8 cellular contexts compared by ENCODE assay signal in genomic region chr4:169314906-169315305, GRCh38. TPM values are rescaled to one million over a fixed set of nuclear protein-coding genes. Genes with fewer than 3 reads are reported as not detected.
DNase-seq lines count a peak whose midpoint lies in the region; ATAC-seq and TF ChIP-seq lines count a peak whose summit lies in the region.

No MANE protein-coding gene starts in this region.

- H3K4me3 ChIP-seq in heart right ventricle: peak overlapping the region in 1 of 10 donors; percentile 8

- no peaks in the 10 kb centered on the region for H3K27me3 ChIP-seq in heart right ventricle

- H3K4me1 ChIP-seq in heart right ventricle: peaks cover 8 to 23% (median 19%) of the 10 kb centered on the region in 9 donors

- ATAC-seq in heart right ventricle (peak; percentile 60 to 82 (median 74)), HG02798 (IDR thresholded peaks at IDR 0.05; ENCODE audit: poor library complexity, unreplicated experiment) (no peak), HG02759 (IDR thresholded peaks at IDR 0.05; ENCODE audit: unreplicated experiment) (no peak)
- no peak for ATAC-seq in naive thymus-derived CD8-positive, alpha-beta T cell

- no peak overlapping the region for H3K4me3 Mint-ChIP-seq in naive thymus-derived CD8-positive, alpha-beta T cell

- POLR2A ChIA-PET in naive thymus-derived CD8-positive, alpha-beta T cell (lab: Charles Lee): no interaction called here

- H3K27ac ChIP-seq in heart right ventricle: peak overlapping the region in 1 of 10 donors; percentile 32

- peaks cover 0 to 2% (median 0%) of the 10 kb centered on the region in 9 donors for H3K9me3 Mint-ChIP-seq in naive thymus-derived CD8-positive, alpha-beta T cell

- intact Hi-C loops in heart right ventricle (cut with DNase I): loop anchor here in 3 of 10 donors (5.0 to 10.0 kb wide), 3 partner anchors 170 to 293 kb away; no protein-coding TSS in a partner anchor

- no peak overlapping the region for H3K27ac Mint-ChIP-seq in naive thymus-derived CD8-positive, alpha-beta T cell

- no peak for TF ChIP-seq CTCF in heart right ventricle (IDR thresholded peaks at IDR 0.05)

- peak; percentile 49 for DNase-seq in HuH-7.5 (ENCODE audit: low spot score)
- peak; percentile 57 for DNase-seq in SK-N-DZ (ENCODE audit: low spot score)
- DNase-seq in heart right ventricle: peak; percentile 76 to 78
- peak; percentile 75 for DNase-seq in smooth muscle cell of the brain vasculature (ENCODE audit: low read depth, low spot score)
- DNase-seq in DMS114 treated with DMSO at 0.1 percent for 48 hours (lab: John Stamatoyannopoulos, UW; ENCODE audit: unreplicated experiment): no peak
- DNase-seq in naive thymus-derived CD8-positive, alpha-beta T cell: no peak

- peaks cover 0 to 21% (median 10%) of the 10 kb centered on the region in 5 donors for H3K27me3 Mint-ChIP-seq in naive thymus-derived CD8-positive, alpha-beta T cell

- no peaks in the 10 kb centered on the region for H3K9me3 ChIP-seq in heart right ventricle

- no peaks in the 10 kb centered on the region for H3K36me3 ChIP-seq in heart right ventricle

- no peaks in the 10 kb centered on the region for H3K4me1 Mint-ChIP-seq in naive thymus-derived CD8-positive, alpha-beta T cell

- no peaks in the 10 kb centered on the region for H3K36me3 Mint-ChIP-seq in naive thymus-derived CD8-positive, alpha-beta T cell

- 1 to 7% methylated on average over 8 of the region's 8 CpGs for WGBS in heart right ventricle, 2 donors

RNA-seq across cellular contexts. Expression of gene SH3RF1, which starts 44.1 kb away (rescaled TPM):
- 2.2 and 3.1 TPM in 2 replicates for polyA plus RNA-seq in SK-N-DZ (2014; cell fraction: cytosol; rRNA removed)
- polyA plus RNA-seq in SK-N-DZ (2014; cell fraction: nucleus; rRNA removed): 2.1 and 2.2 TPM in 2 replicates
- 10 to 100 TPM in 5 of 10 donors, 1 to 10 TPM in 5; 7.0 to 11.7 (median 9.9) TPM for total RNA-seq in heart right ventricle
- polyA plus RNA-seq in heart right ventricle: 1 to 10 TPM; 2.6 to 3.4 TPM
- under 1 TPM in 1 of 2 experiments, not detected in 1; 0.16 TPM for total RNA-seq in naive thymus-derived CD8-positive, alpha-beta T cell
- not detected for polyA plus RNA-seq in naive thymus-derived CD8-positive, alpha-beta T cell

Comparison
In these comparisons a context has a peak if more than half of its experiments do, and no peak if none do; other contexts are left out.
1. DNase-seq: peak in HuH-7.5 (single experiment), SK-N-DZ (single experiment), heart right ventricle (2 of 2) and smooth muscle cell of the brain vasculature (single experiment); none in DMS114 treated with DMSO at 0.1 percent for 48 hours (single experiment) and naive thymus-derived CD8-positive, alpha-beta T cell (0 of 10).
2. ATAC-seq: peak in heart right ventricle (8 of 8); none in HG02798 (single experiment), HG02759 (single experiment) and naive thymus-derived CD8-positive, alpha-beta T cell (0 of 2).
3. RNA of gene SH3RF1, which starts 44.1 kb away (total RNA-seq): 7.0 to 11.7 TPM in heart right ventricle; 0.16 TPM in naive thymus-derived CD8-positive, alpha-beta T cell; every median in the first group is over 4 times any median in the second.